ENCODE assay signal across 8 cellular contexts in the genomic region with DNA sequence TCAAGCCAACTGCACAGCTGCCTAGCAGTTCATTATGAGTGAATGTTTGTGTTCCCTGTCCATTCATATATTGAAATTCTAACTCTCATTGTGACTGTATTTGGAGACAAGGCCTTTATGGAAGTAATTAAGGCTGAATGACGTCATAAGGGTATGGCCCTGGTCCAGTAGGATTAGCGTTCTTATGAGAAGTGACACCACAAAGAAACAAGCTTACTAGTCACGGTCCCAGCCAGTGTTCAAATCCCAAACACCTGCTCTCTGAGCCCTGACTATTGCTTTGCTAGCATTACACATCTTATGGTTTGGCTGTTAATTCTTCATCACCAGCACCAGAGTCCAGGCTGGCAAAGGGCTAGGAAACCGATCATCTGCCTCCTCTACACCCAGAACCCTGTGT. TPM values are rescaled to one million over a fixed set of nuclear protein-coding genes. Genes with fewer than 3 reads are reported as not detected.
DNase-seq lines count a peak whose midpoint lies in the region; TF ChIP-seq lines count a peak whose summit lies in the region.

No MANE protein-coding gene starts in this region.

- H3K36me3 Mint-ChIP-seq in activated T-helper 1 cell treated with anti-CD3 and anti-CD28 coated beads, Interleukin-12 subunit alpha, Interleukin-12 subunit beta, Interleukin-2, Interleukin-4 antibody, amounts not matched to agents 30 ng/mL and 10 ng/mL and 1 ng/mL, durations not matched to agents 14 hours and 24 hours and 36 hours (ENCODE audit: low read depth) = peaks cover 19% of the 10 kb centered on the region

- peaks cover 49% of the 10 kb centered on the region for H3K4me1 Mint-ChIP-seq in activated T-helper 1 cell treated with anti-CD3 and anti-CD28 coated beads, Interleukin-12 subunit alpha, Interleukin-12 subunit beta, Interleukin-2, Interleukin-4 antibody, amounts not matched to agents 30 ng/mL and 10 ng/mL and 1 ng/mL, durations not matched to agents 14 hours and 24 hours and 36 hours (ENCODE audit: low read depth)

- peaks cover 2% of the 10 kb centered on the region for H3K36me3 ChIP-seq in kidney epithelial cell (ENCODE audit: control insufficient read depth, insufficient read depth, low read length)

- H3K4me3 Mint-ChIP-seq in activated T-helper 1 cell treated with anti-CD3 and anti-CD28 coated beads, Interleukin-12 subunit alpha, Interleukin-12 subunit beta, Interleukin-2, Interleukin-4 antibody, amounts not matched to agents 30 ng/mL and 10 ng/mL and 1 ng/mL, durations not matched to agents 14 hours and 24 hours and 36 hours = peak overlapping the region; percentile 99

- TF ChIP-seq CTCF in kidney epithelial cell (IDR thresholded peaks at IDR 0.05; ENCODE audit: insufficient read depth, low read length, poor library complexity, severe bottlenecking) = no peak

- no peaks in the 10 kb centered on the region for H3K9me3 Mint-ChIP-seq in activated T-helper 1 cell treated with anti-CD3 and anti-CD28 coated beads, Interleukin-12 subunit alpha, Interleukin-12 subunit beta, Interleukin-2, Interleukin-4 antibody, amounts not matched to agents 30 ng/mL and 10 ng/mL and 1 ng/mL, durations not matched to agents 14 hours and 24 hours and 36 hours

- peak overlapping the region; percentile 93 for H3K27ac Mint-ChIP-seq in activated T-helper 1 cell treated with anti-CD3 and anti-CD28 coated beads, Interleukin-12 subunit alpha, Interleukin-12 subunit beta, Interleukin-2, Interleukin-4 antibody, amounts not matched to agents 30 ng/mL and 10 ng/mL and 1 ng/mL, durations not matched to agents 14 hours and 24 hours and 36 hours

- H3K27me3 Mint-ChIP-seq in activated T-helper 1 cell treated with anti-CD3 and anti-CD28 coated beads, Interleukin-12 subunit alpha, Interleukin-12 subunit beta, Interleukin-2, Interleukin-4 antibody, amounts not matched to agents 30 ng/mL and 10 ng/mL and 1 ng/mL, durations not matched to agents 14 hours and 24 hours and 36 hours (ENCODE audit: insufficient read depth) = no peaks in the 10 kb centered on the region

- intact Hi-C loops in activated T-helper 1 cell treated with anti-CD3 and anti-CD28 coated beads, Interleukin-12 subunit alpha, Interleukin-12 subunit beta, Interleukin-2, Interleukin-4 antibody, amounts not matched to agents 30 ng/mL and 10 ng/mL and 1 ng/mL, durations not matched to agents 14 hours and 24 hours and 36 hours (cut with micrococcal nuclease) = loop anchor here (2.0 to 10.0 kb wide), 4 partner anchors 283 to 1210 kb away; partner anchors contain the start of genes CDIPT, CFAP119, ITGAX and RNF40

- H3K27me3 ChIP-seq in kidney epithelial cell (ENCODE audit: control insufficient read depth, insufficient read depth, low read length) = no peaks in the 10 kb centered on the region

- DNase-seq in AG08396 (ENCODE audit: low spot score) = peak; percentile 74
- DNase-seq in HCEC 1CT = peak; percentile 83
- DNase-seq in activated T-helper 1 cell treated with anti-CD3 and anti-CD28 coated beads, Interleukin-12 subunit alpha, Interleukin-12 subunit beta, Interleukin-2, Interleukin-4 antibody, amounts not matched to agents 30 ng/mL and 10 ng/mL and 1 ng/mL, durations not matched to agents 14 hours and 24 hours and 36 hours (ENCODE audit: low spot score) = no peak
- no peak for DNase-seq in kidney epithelial cell (ENCODE audit: low read depth)
- no peak for DNase-seq in activated effector memory CD4-positive, alpha-beta T cell treated with anti-CD3 and anti-CD28 coated beads, Interleukin-2, amount 50 U/mL, for 16 hours
- DNase-seq in T1000 (lab: John Stamatoyannopoulos, UW) = no peak
- DNase-seq in activated gamma-delta T cell (lab: John Stamatoyannopoulos, UW) = no peak
- no peak for DNase-seq in glomerular visceral epithelial cell (ENCODE audit: extremely low spot score)

- peak overlapping the region; percentile 90 for H3K4me3 ChIP-seq in kidney epithelial cell (ENCODE audit: low read depth, low read length)

RNA-seq across cellular contexts. Expression of gene ZNF668, which starts 2.2 kb away (rescaled TPM):
- 14.9 and 15.1 TPM in 2 replicates for total RNA-seq in activated T-helper 1 cell treated with anti-CD3 and anti-CD28 coated beads, Interleukin-12 subunit alpha, Interleukin-12 subunit beta, Interleukin-2, Interleukin-4 antibody, amounts not matched to agents 30 ng/mL and 10 ng/mL and 1 ng/mL, durations not matched to agents 14 hours and 24 hours and 36 hours
- 23.1 and 27.8 TPM in 2 replicates for total RNA-seq in kidney epithelial cell

RNA-seq across cellular contexts. Expression of gene ZNF646, which starts 2.4 kb away (rescaled TPM):
- total RNA-seq in activated T-helper 1 cell treated with anti-CD3 and anti-CD28 coated beads, Interleukin-12 subunit alpha, Interleukin-12 subunit beta, Interleukin-2, Interleukin-4 antibody, amounts not matched to agents 30 ng/mL and 10 ng/mL and 1 ng/mL, durations not matched to agents 14 hours and 24 hours and 36 hours = 25.3 and 26.1 TPM in 2 replicates
- 17.8 and 19.0 TPM in 2 replicates for total RNA-seq in kidney epithelial cell

RNA-seq across cellular contexts. Expression of gene PRSS53, which starts 16.9 kb away (rescaled TPM):
- 3.1 and 4.7 TPM in 2 replicates for total RNA-seq in activated T-helper 1 cell treated with anti-CD3 and anti-CD28 coated beads, Interleukin-12 subunit alpha, Interleukin-12 subunit beta, Interleukin-2, Interleukin-4 antibody, amounts not matched to agents 30 ng/mL and 10 ng/mL and 1 ng/mL, durations not matched to agents 14 hours and 24 hours and 36 hours
- 1.6 and 2.1 TPM in 2 replicates for total RNA-seq in kidney epithelial cell

RNA-seq across cellular contexts. Expression of gene VKORC1, which starts 22.7 kb away (rescaled TPM):
- total RNA-seq in activated T-helper 1 cell treated with anti-CD3 and anti-CD28 coated beads, Interleukin-12 subunit alpha, Interleukin-12 subunit beta, Interleukin-2, Interleukin-4 antibody, amounts not matched to agents 30 ng/mL and 10 ng/mL and 1 ng/mL, durations not matched to agents 14 hours and 24 hours and 36 hours = 47.3 and 53.0 TPM in 2 replicates
- 123 and 139 TPM in 2 replicates for total RNA-seq in kidney epithelial cell

RNA-seq across cellular contexts. Expression of gene BCKDK, which starts 36.3 kb away (rescaled TPM):
- 43.6 and 44.8 TPM in 2 replicates for total RNA-seq in activated T-helper 1 cell treated with anti-CD3 and anti-CD28 coated beads, Interleukin-12 subunit alpha, Interleukin-12 subunit beta, Interleukin-2, Interleukin-4 antibody, amounts not matched to agents 30 ng/mL and 10 ng/mL and 1 ng/mL, durations not matched to agents 14 hours and 24 hours and 36 hours
- total RNA-seq in kidney epithelial cell = 50.9 and 59.6 TPM in 2 replicates

Comparison
In these comparisons a context has a peak if more than half of its experiments do, and no peak if none do; other contexts are left out.
1. DNase-seq: peak in AG08396 (single experiment) and HCEC 1CT (single experiment); none in activated T-helper 1 cell treated with anti-CD3 and anti-CD28 coated beads, Interleukin-12 subunit alpha, Interleukin-12 subunit beta, Interleukin-2, Interleukin-4 antibody, amounts not matched to agents 30 ng/mL and 10 ng/mL and 1 ng/mL, durations not matched to agents 14 hours and 24 hours and 36 hours (single experiment), kidney epithelial cell (single experiment), activated effector memory CD4-positive, alpha-beta T cell treated with anti-CD3 and anti-CD28 coated beads, Interleukin-2, amount 50 U/mL, for 16 hours (single experiment), T1000 (single experiment), activated gamma-delta T cell (single experiment) and glomerular visceral epithelial cell (single experiment).